In the genomic region with DNA sequence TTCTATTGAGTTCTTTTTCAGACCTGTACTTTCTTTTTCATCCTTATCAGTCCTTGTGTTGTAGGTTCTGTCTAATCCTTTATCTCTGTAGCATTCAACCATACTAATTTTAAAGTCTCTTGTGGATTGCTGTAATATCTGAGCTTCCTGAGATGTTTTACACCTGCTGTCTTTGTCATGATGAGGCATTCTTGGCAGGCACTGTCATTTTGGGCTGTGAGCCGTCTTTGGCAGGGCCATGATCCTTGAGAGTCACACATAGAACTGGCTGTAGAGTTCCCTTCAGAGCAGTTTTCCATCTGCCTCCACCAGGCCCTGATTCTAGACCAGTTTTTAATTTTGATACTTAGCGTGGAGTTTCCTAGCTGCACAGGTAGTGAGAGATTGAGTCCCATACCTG, we compare ENCODE assay signal across 23 cellular contexts. TPM values are rescaled to one million over a fixed set of nuclear protein-coding genes. Genes with fewer than 3 reads are reported as not detected.
"Had no signal": no experiment of that assay in that cellular context is flagged by ENCODE, and none has a peak within 500 bp of the region (broad histone marks: within the 10 kb centered on the region; RNA-seq: fewer than 3 reads in every experiment).

No MANE protein-coding gene starts in this region.

- H3K36me3 ChIP-seq: right lobe of liver, spleen had no signal

- ATAC-seq: activated CD8-positive, alpha-beta T cell treated with anti-CD3 and anti-CD28 coated beads, Interleukin-2, amount 10 ng/mL, durations not matched to agents 7 days and 5 days; body of pancreas; left lobe of liver; right lobe of liver; SK-N-SH treated with all-trans-retinoic acid at 6 μM for 48 hours had no signal

- H3K27ac ChIP-seq: body of pancreas, epithelial cell of prostate, right lobe of liver, testis had no signal

- DNase-seq: activated CD4-positive, alpha-beta T cell treated with anti-CD3 and anti-CD28 coated beads for 4 hours; activated CD8-positive, alpha-beta memory T cell treated with anti-CD3 and anti-CD28 coated beads, Interleukin-2, amount 50 U/mL, for 4 hours; activated CD8-positive, alpha-beta T cell treated with anti-CD3 and anti-CD28 coated beads, Interleukin-2, amount 10 ng/mL, durations not matched to agents 7 days and 5 days; activated effector memory CD4-positive, alpha-beta T cell treated with anti-CD3 and anti-CD28 coated beads, Interleukin-2, amount 50 U/mL, for 16 hours; activated T-cell treated with anti-CD3 and anti-CD28 coated beads, Interleukin-2, amount 50 U/mL, for 48 hours; amniotic stem cell; body of pancreas; central memory CD4-positive, alpha-beta T cell; effector memory CD4-positive, alpha-beta T cell; hippocampal formation; mesendoderm; nephron progenitor cell; occipital lobe; right lobe of liver; stimulated activated CD4-positive, alpha-beta T cell treated with anti-CD3 and anti-CD28 coated beads, Interleukin-1b, Interleukin-23, amount 100 ng/mL, for 48 hours; stomach; testis had no signal

- H3K9me3 ChIP-seq: body of pancreas, right lobe of liver, spleen, stomach, testis had no signal

- H3K4me3 ChIP-seq: body of pancreas, right lobe of liver, spleen, stomach, testis had no signal

- H3K27me3 ChIP-seq: right lobe of liver, testis had no signal

RNA-seq across cellular contexts. Expression of a gene that starts 13.9 kb away (rescaled TPM):
- total RNA-seq: body of pancreas, left lobe of liver had no signal

RNA-seq across cellular contexts. Expression of a gene that starts 52.8 kb away (rescaled TPM):
- total RNA-seq: activated CD8-positive, alpha-beta T cell treated with anti-CD3 and anti-CD28 coated beads, Interleukin-2, amount 10 ng/mL, durations not matched to agents 7 days and 5 days; body of pancreas; occipital lobe; progenitor cell of endocrine pancreas; stomach; urinary bladder had no signal
